ENCODE assay signal across 1 cellular context in the genomic region with DNA sequence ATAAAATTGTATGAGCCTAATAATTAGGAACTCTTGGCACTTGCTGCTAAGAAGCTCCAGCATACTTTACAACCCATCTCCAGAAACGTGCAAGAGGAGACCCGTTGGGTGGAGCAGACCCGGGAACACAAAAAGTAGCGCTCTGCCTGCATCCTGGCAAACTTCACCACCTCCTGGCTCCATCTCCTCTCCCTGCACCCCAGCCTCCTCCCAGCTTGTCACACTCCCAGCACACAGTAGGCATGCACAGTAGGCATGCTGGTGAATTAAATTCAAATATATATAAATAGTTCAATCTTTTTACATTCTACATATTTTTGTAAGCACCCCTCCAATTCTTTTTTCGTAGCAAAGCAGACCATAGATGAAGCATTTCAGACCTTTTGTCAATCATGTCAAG.
TF ChIP-seq lines count a peak whose summit lies in the region.

No MANE protein-coding gene starts in this region.

TF ChIP-seq in endothelial cell of umbilical vein, 7 proteins besides CTCF, POLR2A, EP300 and RAD21:
- TF ChIP-seq JUN (IDR thresholded peaks at IDR 0.05; ENCODE audit: borderline replicate concordance, insufficient read depth, insufficient read length, low read depth) (no peak), EZH2 (IDR thresholded peaks at IDR 0.05; ENCODE audit: borderline replicate concordance, low read depth, low read length, severe bottlenecking) (no peak), MYC (IDR thresholded peaks at IDR 0.05; ENCODE audit: low read depth, low read length) (no peak), POLR2AphosphoS5 (IDR thresholded peaks at IDR 0.05; ENCODE audit: insufficient read depth, low read depth, low read length) (no peak), FOS (IDR thresholded peaks at IDR 0.05; ENCODE audit: borderline replicate concordance, insufficient read depth, low read length) (no peak), GATA2 (IDR thresholded peaks at IDR 0.05; ENCODE audit: insufficient read depth, insufficient read length, low read depth, low read length) (no peak)
- TF ChIP-seq, protein P1, sequence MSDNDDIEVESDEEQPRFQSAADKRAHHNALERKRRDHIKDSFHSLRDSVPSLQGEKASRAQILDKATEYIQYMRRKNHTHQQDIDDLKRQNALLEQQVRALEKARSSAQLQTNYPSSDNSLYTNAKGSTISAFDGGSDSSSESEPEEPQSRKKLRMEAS (IDR thresholded peaks at IDR 0.05; ENCODE audit: insufficient read depth, insufficient read length) = no peak
